In the genomic region with DNA sequence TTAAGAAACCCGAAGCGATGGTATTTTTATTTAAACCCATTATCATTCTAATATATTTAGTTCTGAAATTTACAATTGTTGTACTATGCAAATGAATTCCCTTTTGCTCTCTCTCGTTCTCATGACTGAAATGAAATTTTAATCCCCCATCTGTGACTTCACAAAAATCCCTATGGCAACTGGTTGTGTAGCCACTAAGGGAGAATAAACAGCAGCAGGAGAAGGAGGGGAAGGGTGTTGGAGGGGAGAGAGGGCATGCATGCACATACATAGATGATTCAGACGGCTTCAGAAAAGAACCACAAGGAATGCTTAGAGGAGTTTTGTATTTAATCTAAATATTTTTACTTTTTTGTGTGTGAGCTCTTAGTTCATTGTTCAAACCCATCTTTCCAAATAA, we compare ENCODE assay signal across 25 cellular contexts. TPM values are rescaled to one million over a fixed set of nuclear protein-coding genes. Genes with fewer than 3 reads are reported as not detected.
DNase-seq lines count a peak whose midpoint lies in the region; ATAC-seq and TF ChIP-seq lines count a peak whose summit lies in the region.
"Had no signal": no experiment of that assay in that cellular context is flagged by ENCODE, and none has a peak within 500 bp of the region (broad histone marks: within the 10 kb centered on the region; RNA-seq: fewer than 3 reads in every experiment).

No MANE protein-coding gene starts in this region.

- H3K27me3 ChIP-seq in SJSA1 (replicated peaks), result no peaks in the 10 kb centered on the region
- H3K27me3 ChIP-seq: adrenal gland, tibial nerve had no signal

- H3K4me3 ChIP-seq in SJSA1 (no peak overlapping the region), retinal pigment epithelial cell (ENCODE audit: low read length) (no peak overlapping the region)
- H3K4me3 ChIP-seq: adrenal gland, tibial nerve had no signal

- DNase-seq in DMS53 (lab: John Stamatoyannopoulos, UW), result peak; percentile 2
- no peak for DNase-seq in DMS53 treated with DMSO at 0.1 percent for 48 hours (lab: John Stamatoyannopoulos, UW; ENCODE audit: unreplicated experiment)
- DNase-seq in SJSA1 (ENCODE audit: low read depth in 1 of 2, low spot score in 2 of 2), result peak; percentile 40 to 47
- DNase-seq in fibroblast of peridontal ligament (ENCODE audit: extremely low read depth), result peak; percentile 67
- DNase-seq in retinal pigment epithelial cell (ENCODE audit: low read depth), result peak; percentile 48
- no peak for DNase-seq in COLO829 (ENCODE audit: low spot score)
- no peak for DNase-seq in NCI-H774 (lab: John Stamatoyannopoulos, UW)
- DNase-seq: 8988T; activated CD8-positive, alpha-beta memory T cell treated with anti-CD3 and anti-CD28 coated beads, Interleukin-2, amount 10 ng/mL, durations not matched to agents 7 days and 5 days; adrenal gland; DMS79 treated with DMSO at 0.1 percent for 48 hours; effector memory CD8-positive, alpha-beta T cell; left cardiac atrium; MM.1S; NCI-H1694; NCI-H510A treated with DMSO at 0.1 percent for 48 hours; nucleus accumbens; PC-3; right cardiac atrium; stimulated activated naive CD4-positive, alpha-beta T cell treated with Interleukin-2 at 50 U/mL for 16 hours; T-helper 9 cell had no signal

- peaks cover 5% of the 10 kb centered on the region; the same call in 1 of the 2 replicates for H3K4me1 ChIP-seq in SJSA1 (replicated peaks)
- H3K4me1 ChIP-seq: adrenal gland, tibial nerve had no signal

- no peak for ATAC-seq in GM21381 (IDR thresholded peaks at IDR 0.05; ENCODE audit: unreplicated experiment)
- ATAC-seq: activated CD4-positive, CD25-positive, alpha-beta regulatory T cell treated with anti-CD3 and anti-CD28 coated beads, Interleukin-2, amount 50 U/mL, for 24 hours; activated CD8-positive, alpha-beta memory T cell treated with anti-CD3 and anti-CD28 coated beads, Interleukin-2, amount 10 ng/mL, durations not matched to agents 7 days and 5 days; effector memory CD8-positive, alpha-beta T cell; HepG2; left cardiac atrium; PC-3; right cardiac atrium had no signal

- no peaks in the 10 kb centered on the region for H3K9me3 ChIP-seq in SJSA1 (replicated peaks)
- H3K9me3 ChIP-seq: adrenal gland had no signal

- no peaks in the 10 kb centered on the region for H3K36me3 ChIP-seq in SJSA1
- H3K36me3 ChIP-seq: adrenal gland, tibial nerve had no signal

- peak overlapping the region; percentile 32; the same call in 1 of the 2 replicates for H3K27ac ChIP-seq in SJSA1
- H3K27ac ChIP-seq: adrenal gland, tibial nerve had no signal

- TF ChIP-seq CTCF in retinal pigment epithelial cell (conservative IDR thresholded peaks at IDR 0.05; ENCODE audit: low read depth, low read length), result no peak

RNA-seq across cellular contexts. Expression of a gene that starts 36.8 kb away (rescaled TPM):
- total RNA-seq in SJSA1 (2014; rRNA removed; shearing (Covaris generic)), result 16.0 and 24.7 TPM in 2 replicates

Comparison
In these comparisons a context has a peak if more than half of its experiments do, and no peak if none do; other contexts are left out.
1. DNase-seq: peak in DMS53 (single experiment), SJSA1 (2 of 2), fibroblast of peridontal ligament (single experiment) and retinal pigment epithelial cell (single experiment); none in DMS53 treated with DMSO at 0.1 percent for 48 hours (single experiment), COLO829 (single experiment) and NCI-H774 (single experiment).